In genomic region chr2:236870401-236870800, GRCh38 we compare ENCODE assay signal across 25 cellular contexts.
DNase-seq lines count a peak whose midpoint lies in the region; ATAC-seq and TF ChIP-seq lines count a peak whose summit lies in the region.
"Had no signal": no experiment of that assay in that cellular context is flagged by ENCODE, and none has a peak within 500 bp of the region (broad histone marks: within the 10 kb centered on the region; RNA-seq: fewer than 3 reads in every experiment).

No MANE protein-coding gene starts in this region.

- H3K27ac ChIP-seq in RWPE2 (ENCODE audit: poor library complexity, severe bottlenecking) (peak overlapping the region; percentile 92), esophagus squamous epithelium (peak overlapping the region in 3 of 4 donors; percentile 72 to 77 (median 74))
- H3K27ac ChIP-seq: C4-2B, KMS-11 had no signal

- H3K4me3 ChIP-seq in RWPE2 (ENCODE audit: severe bottlenecking), result no peak overlapping the region
- H3K4me3 ChIP-seq in esophagus squamous epithelium, result no peak overlapping the region
- H3K4me3 ChIP-seq: lung had no signal

- intact Hi-C loops in CD14-positive monocyte (cut with micrococcal nuclease), result loop anchor here (5.0 to 10.0 kb wide), 3 partner anchors 102 to 157 kb away; no protein-coding TSS in a partner anchor
- intact Hi-C loops in esophagus squamous epithelium (cut with DNase I), result no loop called here

- 57 to 100% methylated on average over 3 of the region's 3 CpGs for WGBS in esophagus squamous epithelium, 2 donors

- H3K27me3 ChIP-seq in RWPE2 (ENCODE audit: insufficient read depth, poor library complexity, severe bottlenecking), result no peaks in the 10 kb centered on the region
- no peaks in the 10 kb centered on the region for H3K27me3 ChIP-seq in esophagus squamous epithelium

- DNase-seq in CD14-positive monocyte (ENCODE audit: low spot score), result no peak
- DNase-seq in RWPE2 (ENCODE audit: low spot score), result no peak
- DNase-seq in esophagus squamous epithelium (lab: John Stamatoyannopoulos, UW), result no peak
- peak; percentile 1 for DNase-seq in mucosa of gallbladder (ENCODE audit: low spot score)
- no peak for DNase-seq in HEK293T (ENCODE audit: extremely low spot score)
- DNase-seq in stimulated activated naive CD4-positive, alpha-beta T cell treated with Interleukin-2 at 50 U/mL for 16 hours (lab: John Stamatoyannopoulos, UW), result no peak
- DNase-seq in activated gamma-delta T cell treated with Interleukin-2 at 50 U/mL for 16 hours, result no peak
- DNase-seq: activated B cell treated with CpG ODN at 0.5 μM for 24 hours; activated CD4-positive, alpha-beta T cell treated with anti-CD3 and anti-CD28 coated beads, Interleukin-2, amount 50 U/mL, for 4 hours; activated gamma-delta T cell; activated naive CD8-positive, alpha-beta T cell treated with anti-CD3 and anti-CD28 coated beads, Interleukin-2, amount 50 U/mL, for 24 hours; effector CD4-positive, alpha-beta T cell; EL; NCI-H1436 treated with DMSO at 0.1 percent for 48 hours; NCI-H2107; NCI-H446 treated with DMSO at 0.1 percent for 48 hours; OCI-M1; SHP77; SW 1271 had no signal

- H3K4me3 Mint-ChIP-seq in CD14-positive monocyte, result peak overlapping the region in 1 of 2 donors; percentile 39
- H3K4me3 Mint-ChIP-seq: activated B cell treated with CpG ODN at 0.5 μM for 24 hours; activated naive CD8-positive, alpha-beta T cell treated with anti-CD3 and anti-CD28 coated beads, Interleukin-2, amount 50 U/mL, for 24 hours; brain had no signal

- TF ChIP-seq CTCF in CD14-positive monocyte (IDR thresholded peaks at IDR 0.05) (no peak), RWPE2 (IDR thresholded peaks at IDR 0.05; ENCODE audit: poor library complexity, severe bottlenecking) (no peak), esophagus squamous epithelium (IDR thresholded peaks at IDR 0.05) (no peak)

- H3K36me3 Mint-ChIP-seq in CD14-positive monocyte, result peaks cover 3 to 14% of the 10 kb centered on the region in 2 donors

- no peak for TF ChIP-seq POLR2A in esophagus squamous epithelium (IDR thresholded peaks at IDR 0.05)

- peaks cover 17% of the 10 kb centered on the region for H3K4me1 ChIP-seq in RWPE2 (ENCODE audit: insufficient read depth, poor library complexity, severe bottlenecking)
- H3K4me1 ChIP-seq in esophagus squamous epithelium, result peaks cover 5 to 24% (median 7%) of the 10 kb centered on the region in 3 donors

- H3K9me3 Mint-ChIP-seq in CD14-positive monocyte, result peaks cover 4 to 16% (median 10%) of the 10 kb centered on the region in 7 donors

- peaks cover 21 to 34% (median 22%) of the 10 kb centered on the region in 3 donors for H3K27me3 Mint-ChIP-seq in CD14-positive monocyte (ENCODE audit: low read depth in 3 of 3)
- H3K27me3 Mint-ChIP-seq: activated B cell treated with CpG ODN at 0.5 μM for 24 hours; activated naive CD8-positive, alpha-beta T cell treated with anti-CD3 and anti-CD28 coated beads, Interleukin-2, amount 50 U/mL, for 24 hours had no signal

- no peaks in the 10 kb centered on the region for H3K36me3 ChIP-seq in RWPE2 (ENCODE audit: low read depth)
- H3K36me3 ChIP-seq in esophagus squamous epithelium, result no peaks in the 10 kb centered on the region

- no peaks in the 10 kb centered on the region for H3K9me3 ChIP-seq in RWPE2 (ENCODE audit: severe bottlenecking)
- H3K9me3 ChIP-seq in esophagus squamous epithelium, result no peaks in the 10 kb centered on the region

- peaks cover 76% of the 10 kb centered on the region for H3K4me1 Mint-ChIP-seq in CD14-positive monocyte

- ATAC-seq in RWPE2 (ENCODE audit: low read depth), result no peak
- ATAC-seq in HG03565 (IDR thresholded peaks at IDR 0.05; ENCODE audit: unreplicated experiment), result no peak
- ATAC-seq: activated naive CD8-positive, alpha-beta T cell treated with anti-CD3 and anti-CD28 coated beads, Interleukin-2, amount 50 U/mL, for 24 hours; HCT116 had no signal

- H3K27ac Mint-ChIP-seq in CD14-positive monocyte, result peak overlapping the region in 6 of 7 donors; percentile 88 to 97 (median 94)
- H3K27ac Mint-ChIP-seq: activated B cell treated with CpG ODN at 0.5 μM for 24 hours; activated naive CD8-positive, alpha-beta T cell treated with anti-CD3 and anti-CD28 coated beads, Interleukin-2, amount 50 U/mL, for 24 hours had no signal

- CTCF ChIA-PET in HEK293T (lab: Yijun Ruan, JAX), result no interaction called here

- POLR2A ChIA-PET in HEK293T (lab: Yijun Ruan, JAX), result no interaction called here

TF ChIP-seq in HEK293T, 16 proteins besides CTCF, POLR2A, EP300 and RAD21:
- TF ChIP-seq ELF4 (IDR thresholded peaks at IDR 0.05) (no peak), ARNT (IDR thresholded peaks at IDR 0.05) (no peak), HDGF (IDR thresholded peaks at IDR 0.05; ENCODE audit: borderline replicate concordance) (no peak)
TF ChIP-seq in HEK293T: peak in this region for 0.
